In genomic region chr15:80309769-80310384, GRCh38 we compare ENCODE assay signal across 8 cellular contexts. TPM values are rescaled to one million over a fixed set of nuclear protein-coding genes. Genes with fewer than 3 reads are reported as not detected.
DNase-seq lines count a peak whose midpoint lies in the region; ATAC-seq, FAIRE-seq and TF ChIP-seq lines count a peak whose summit lies in the region.

No MANE protein-coding gene starts in this region.

- H3K36me3 ChIP-seq in body of pancreas (replicated peaks in 1 of 2; ENCODE audit: insufficient read depth in 1 of 2, low read depth in 2 of 2) = no peaks in the 10 kb centered on the region
- H3K36me3 ChIP-seq in mesenchymal stem cell (ENCODE audit: control insufficient read depth in 1 of 2, insufficient read depth in 2 of 2, low read depth in 1 of 2, low read length in 2 of 2) = no peaks in the 10 kb centered on the region

- H3K18ac ChIP-seq in mesenchymal stem cell (ENCODE audit: low read depth in 1 of 2, low read length in 2 of 2) = no peak overlapping the region

- peak; percentile 31 to 59 (median 50) for TF ChIP-seq CTCF in body of pancreas (IDR thresholded peaks at IDR 0.05)

- H3K9me3 ChIP-seq in body of pancreas = no peaks in the 10 kb centered on the region
- no peaks in the 10 kb centered on the region for H3K9me3 ChIP-seq in mesenchymal stem cell (ENCODE audit: control insufficient read depth, low read length)

- no peak overlapping the region for H2BK12ac ChIP-seq in mesenchymal stem cell (ENCODE audit: low read length in 2 of 2)

- no peak overlapping the region for H3K4me2 ChIP-seq in mesenchymal stem cell (ENCODE audit: low read length, poor library complexity, severe bottlenecking)

- no peak overlapping the region for H2BK15ac ChIP-seq in mesenchymal stem cell (ENCODE audit: low read depth, poor library complexity, severe bottlenecking)

- in situ Hi-C loops in Caki2 (cut with HindIII; ENCODE audit: low pct_unique_long_range_greater_than_20kb, low sequenced_read_pairs) = no loop called here

- no peak for FAIRE-seq in HTR-8/SVneo (lab: Jason Lieb, UNC)
- no peak for FAIRE-seq in GM12892 (lab: Jason Lieb, UNC)

- H3K79me1 ChIP-seq in mesenchymal stem cell (replicated peaks; ENCODE audit: low read length, poor library complexity, severe bottlenecking) = no peaks in the 10 kb centered on the region

- H3K4me1 ChIP-seq in body of pancreas (no peaks in the 10 kb centered on the region), mesenchymal stem cell (ENCODE audit: control insufficient read depth, insufficient read depth, low read depth, low read length) (no peaks in the 10 kb centered on the region)

- H3K4me3 ChIP-seq in body of pancreas (no peak overlapping the region), mesenchymal stem cell (ENCODE audit: insufficient read depth in 1 of 2, low read depth in 1 of 2, low read length in 2 of 2) (no peak overlapping the region)

- no peak overlapping the region for H4K91ac ChIP-seq in mesenchymal stem cell (ENCODE audit: low read length)

- H3K27ac ChIP-seq in body of pancreas (no peak overlapping the region), mesenchymal stem cell (ENCODE audit: low read length, poor library complexity, severe bottlenecking) (no peak overlapping the region)

- H2AK5ac ChIP-seq in mesenchymal stem cell (ENCODE audit: low read length, severe bottlenecking) = no peak overlapping the region

- 35 to 38% methylated on average over 6 of the region's 6 CpGs for WGBS in body of pancreas, 2 donors
- WGBS in mesenchymal stem cell = 0% methylated on average over 1 of the region's 6 CpGs

- H3K4ac ChIP-seq in mesenchymal stem cell (ENCODE audit: low read depth in 1 of 2, low read length in 2 of 2) = no peak overlapping the region

- no peak overlapping the region for H2AFZ ChIP-seq in mesenchymal stem cell (ENCODE audit: low read depth, low read length)

- no peak overlapping the region for H2BK120ac ChIP-seq in mesenchymal stem cell (ENCODE audit: low read depth, low read length)

- H3K27me3 ChIP-seq in body of pancreas (no peaks in the 10 kb centered on the region), mesenchymal stem cell (ENCODE audit: control insufficient read depth in 1 of 2, insufficient read depth in 1 of 2, low read length in 2 of 2) (peaks cover 0 to 44% of the 10 kb centered on the region in 2 experiments)

- no peak overlapping the region for H2BK5ac ChIP-seq in mesenchymal stem cell (ENCODE audit: low read depth, low read length, poor library complexity, severe bottlenecking)

- ATAC-seq in body of pancreas = no peak

- H3K9ac ChIP-seq in mesenchymal stem cell (ENCODE audit: low read length) = no peak overlapping the region

- TF ChIP-seq POLR2A in body of pancreas (IDR thresholded peaks at IDR 0.05) (no peak), GM12892 (IDR thresholded peaks at IDR 0.05; ENCODE audit: low read depth, low read length) (no peak)

- H3K14ac ChIP-seq in mesenchymal stem cell (ENCODE audit: low read length in 2 of 2) = no peak overlapping the region

- DNase-seq in Caki2 (ENCODE audit: low read depth) (peak; percentile 4), HTR-8/SVneo (ENCODE audit: insufficient read length, low spot score) (peak; percentile 17), body of pancreas (peak in 2 of 4 donors; percentile 33 to 40), mesenchymal stem cell (peak; percentile 17), NCI-H226 (no peak), GM12892 (ENCODE audit: insufficient read length) (no peak), hippocampal formation (lab: John Stamatoyannopoulos, UW) (no peak)
- no peak for DNase-seq in activated CD4-positive, alpha-beta T cell treated with anti-CD3 and anti-CD28 coated beads, Interleukin-2, amount 50 U/mL, for 4 hours

- no peak overlapping the region for H3K23ac ChIP-seq in mesenchymal stem cell (ENCODE audit: low read length in 2 of 2)

- H4K8ac ChIP-seq in mesenchymal stem cell (ENCODE audit: low read length) = no peak overlapping the region

- intact Hi-C loops in body of pancreas (cut with DNase I) = no loop called here

RNA-seq across cellular contexts. Expression of gene CTXND1, which starts 57.9 kb away (rescaled TPM):
- not detected in 2 replicates for total RNA-seq in Caki2 (2014; rRNA removed; shearing (Covaris generic); ENCODE audit: low replicate concordance)
- 1 to 10 TPM in 1 of 2 donors, under 1 TPM in 1; 0.66 to 1.0 TPM for total RNA-seq in body of pancreas
- polyA plus RNA-seq in mesenchymal stem cell (2013, experiment 1 of 2) = 0.01 TPM
- not detected for polyA plus RNA-seq in mesenchymal stem cell (2013, experiment 2 of 2)
- polyA plus RNA-seq in GM12892 (2012; ENCODE audit: missing spikeins) = 0.04 TPM

Comparison
In these comparisons a context has a peak if more than half of its experiments do, and no peak if none do; other contexts are left out.
1. DNase-seq: peak in Caki2 (single experiment), HTR-8/SVneo (single experiment) and mesenchymal stem cell (single experiment); none in NCI-H226 (single experiment), activated CD4-positive, alpha-beta T cell treated with anti-CD3 and anti-CD28 coated beads, Interleukin-2, amount 50 U/mL, for 4 hours (0 of 2), GM12892 (single experiment) and hippocampal formation (0 of 2).